28 cellular contexts compared by ENCODE assay signal in the genomic region with DNA sequence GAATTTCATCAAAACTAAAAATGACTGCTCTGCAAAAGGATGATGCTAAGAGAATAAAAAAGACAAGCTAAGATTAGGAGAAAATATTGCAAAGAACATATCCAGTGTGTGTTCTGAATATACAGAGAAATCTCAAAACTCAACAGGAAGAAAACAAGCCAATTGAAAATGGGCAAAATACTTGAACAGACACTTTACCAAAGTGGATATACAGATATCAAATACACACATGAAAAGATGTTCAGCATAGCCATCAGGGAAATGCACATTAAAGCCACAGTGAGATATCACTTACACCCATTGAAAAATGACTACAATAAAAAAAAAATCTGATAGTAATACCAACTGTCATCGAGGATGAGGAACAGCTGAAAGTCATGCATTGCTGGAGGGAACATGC. TPM values are rescaled to one million over a fixed set of nuclear protein-coding genes. Genes with fewer than 3 reads are reported as not detected.
DNase-seq lines count a peak whose midpoint lies in the region; ATAC-seq, FAIRE-seq and TF ChIP-seq lines count a peak whose summit lies in the region.
"Had no signal": no experiment of that assay in that cellular context is flagged by ENCODE, and none has a peak within 500 bp of the region (broad histone marks: within the 10 kb centered on the region; RNA-seq: fewer than 3 reads in every experiment).

No MANE protein-coding gene starts in this region.

- TF ChIP-seq CTCF in natural killer cell (IDR thresholded peaks at IDR 0.05) (no peak), GM12878 (IDR thresholded peaks at IDR 0.05 in 2 of 3, conservative IDR thresholded peaks at IDR 0.05 in 1 of 3; ENCODE audit: control insufficient read depth in 2 of 3, extremely low read depth in 1 of 3, insufficient read depth in 1 of 3, low read depth in 3 of 3, low read length in 3 of 3) (no peak)

- WGBS in GM12878 (ENCODE audit: insufficient coverage, insufficient replicate concordance, low lambda C conversion rate, missing lambda C conversion rate), result 93% methylated on average over 1 of the region's 1 CpG

- POLR2A ChIA-PET in GM12878 (lab: Charles Lee), result interaction anchor here (0.6 kb wide), 2 partner anchors 10 to 653 kb away, joined by 3 to 5 read pairs; no protein-coding TSS in a partner anchor
- POLR2A ChIA-PET in naive thymus-derived CD8-positive, alpha-beta T cell (lab: Charles Lee), result interaction anchor here (0.7 to 2.3 kb wide), 9 partner anchors 10 to 139 kb away, joined by 3 to 10 read pairs (median 6); a partner anchor contains a TSS

- H3K27me3 Mint-ChIP-seq in natural killer cell (ENCODE audit: low read depth in 2 of 2) (no peaks in the 10 kb centered on the region), T-helper 17 cell (no peaks in the 10 kb centered on the region)
- no peaks in the 10 kb centered on the region for H3K27me3 Mint-ChIP-seq in natural killer cell treated with Interleukin-12 subunit alpha and Interleukin-12 subunit beta and Interleukin-15 and Interleukin-18, amount 100 ng/mL, for 72 hours
- no peaks in the 10 kb centered on the region for H3K27me3 Mint-ChIP-seq in naive thymus-derived CD8-positive, alpha-beta T cell
- H3K27me3 Mint-ChIP-seq: CD4-positive, alpha-beta memory T cell; CD4-positive, CD25-positive, alpha-beta regulatory T cell had no signal

- ATAC-seq in natural killer cell (no peak), T-helper 17 cell (no peak), GM12878 (no peak), GM18520 (IDR thresholded peaks at IDR 0.05; ENCODE audit: unreplicated experiment) (no peak)
- no peak for ATAC-seq in natural killer cell treated with Interleukin-12 subunit alpha and Interleukin-12 subunit beta and Interleukin-15 and Interleukin-18, amount 100 ng/mL, for 72 hours
- ATAC-seq in naive thymus-derived CD8-positive, alpha-beta T cell, result no peak

- no peak overlapping the region for H3K9ac ChIP-seq in GM12878 (ENCODE audit: control insufficient read depth, insufficient read depth, low read length)
- H3K9ac ChIP-seq: BLaER1 had no signal

- H2AFZ ChIP-seq in GM12878 (ENCODE audit: control insufficient read depth, low read depth, low read length), result no peak overlapping the region

- intact Hi-C loops in natural killer cell (cut with micrococcal nuclease) (no loop called here), GM12878 (cut with micrococcal nuclease; ENCODE audit: unreplicated experiment) (no loop called here)

- DNase-seq in natural killer cell (no peak), T-helper 17 cell (no peak), GM12878 (ENCODE audit: low read depth, low spot score) (no peak), dermis blood vessel endothelial cell (no peak), superior temporal gyrus (ENCODE audit: extremely low spot score) (no peak)
- DNase-seq in natural killer cell treated with Interleukin-12 subunit alpha and Interleukin-12 subunit beta and Interleukin-15 and Interleukin-18, amount 100 ng/mL, for 72 hours (ENCODE audit: low spot score), result no peak
- no peak for DNase-seq in naive thymus-derived CD8-positive, alpha-beta T cell
- DNase-seq: 8988T; ACHN; BE2C; C1 segment of cervical spinal cord; Caco-2; Calu3; CD4-positive, alpha-beta memory T cell; CD4-positive, CD25-positive, alpha-beta regulatory T cell; DMS79 treated with DMSO at 0.1 percent for 48 hours; GF-D8 had no signal

- no peak overlapping the region for H3K4me3 Mint-ChIP-seq in natural killer cell
- H3K4me3 Mint-ChIP-seq in natural killer cell treated with Interleukin-12 subunit alpha and Interleukin-12 subunit beta and Interleukin-15 and Interleukin-18, amount 100 ng/mL, for 72 hours, result no peak overlapping the region
- H3K4me3 Mint-ChIP-seq in T-helper 17 cell, result no peak overlapping the region
- H3K4me3 Mint-ChIP-seq in naive thymus-derived CD8-positive, alpha-beta T cell, result no peak overlapping the region
- H3K4me3 Mint-ChIP-seq: CD14-positive monocyte had no signal

- H3K4me3 ChIP-seq in GM12878, result no peak overlapping the region
- H3K4me3 ChIP-seq: BLaER1 had no signal

- H3K27me3 ChIP-seq in GM12878 (replicated peaks in 1 of 2; ENCODE audit: control insufficient read depth in 2 of 2, insufficient read depth in 2 of 2, low read length in 1 of 2), result no peaks in the 10 kb centered on the region
- H3K27me3 ChIP-seq: BE2C, BLaER1 had no signal

- SMC1A ChIA-PET in GM12878 (lab: Charles Lee; ENCODE audit: uncharacterized antibody, unreplicated experiment), result interaction anchor here (0.9 kb wide), 1 partner anchor 185 kb away, joined by 3 read pairs; no protein-coding TSS in a partner anchor

- H3K36me3 ChIP-seq in GM12878 (ENCODE audit: control insufficient read depth in 2 of 2, insufficient read depth in 2 of 2, low read length in 1 of 2), result peaks cover 3 to 27% of the 10 kb centered on the region in 2 experiments; a peak in 3 of 4 replicates

- H3K27ac ChIP-seq in GM12878 (ENCODE audit: control insufficient read depth, insufficient read depth), result no peak overlapping the region
- H3K27ac ChIP-seq: BLaER1 had no signal

- H3K27ac Mint-ChIP-seq in natural killer cell (peak overlapping the region; percentile 43 to 72), T-helper 17 cell (peak overlapping the region; percentile 51)
- H3K27ac Mint-ChIP-seq in natural killer cell treated with Interleukin-12 subunit alpha and Interleukin-12 subunit beta and Interleukin-15 and Interleukin-18, amount 100 ng/mL, for 72 hours, result no peak overlapping the region
- H3K27ac Mint-ChIP-seq in naive thymus-derived CD8-positive, alpha-beta T cell, result peak overlapping the region in 7 of 10 donors; percentile 1 to 58 (median 51)

- no peaks in the 10 kb centered on the region for H4K20me1 ChIP-seq in GM12878 (ENCODE audit: control insufficient read depth, insufficient read depth)
- H4K20me1 ChIP-seq: BLaER1 had no signal

- H3K4me2 ChIP-seq in GM12878 (ENCODE audit: control insufficient read depth, insufficient read depth), result no peak overlapping the region
- H3K4me2 ChIP-seq: BLaER1 had no signal

- H3K4me1 Mint-ChIP-seq in natural killer cell, result peaks cover 36 to 57% of the 10 kb centered on the region in 2 donors
- peaks cover 4 to 12% of the 10 kb centered on the region in 2 donors for H3K4me1 Mint-ChIP-seq in natural killer cell treated with Interleukin-12 subunit alpha and Interleukin-12 subunit beta and Interleukin-15 and Interleukin-18, amount 100 ng/mL, for 72 hours (ENCODE audit: low read depth in 2 of 2)
- H3K4me1 Mint-ChIP-seq in T-helper 17 cell, result peaks cover 7% of the 10 kb centered on the region
- peaks cover 26 to 61% (median 43%) of the 10 kb centered on the region in 4 donors for H3K4me1 Mint-ChIP-seq in naive thymus-derived CD8-positive, alpha-beta T cell

- TF ChIP-seq EP300 in GM12878 (IDR thresholded peaks at IDR 0.05; ENCODE audit: borderline replicate concordance in 1 of 2, control insufficient read depth in 1 of 2, low read depth in 2 of 2, low read length in 2 of 2), result no peak

- H3K79me2 ChIP-seq in GM12878 (ENCODE audit: control insufficient read depth, insufficient read depth, low read length), result no peaks in the 10 kb centered on the region

- no peak for TF ChIP-seq RAD21 in GM12878 (IDR thresholded peaks at IDR 0.05; ENCODE audit: insufficient read depth, low read depth, low read length)

- peaks cover 57% of the 10 kb centered on the region for H3K36me3 Mint-ChIP-seq in natural killer cell
- H3K36me3 Mint-ChIP-seq in natural killer cell treated with Interleukin-12 subunit alpha and Interleukin-12 subunit beta and Interleukin-15 and Interleukin-18, amount 100 ng/mL, for 72 hours, result peaks cover 55% of the 10 kb centered on the region
- H3K36me3 Mint-ChIP-seq in T-helper 17 cell (ENCODE audit: low read depth), result peaks cover 13% of the 10 kb centered on the region
- H3K36me3 Mint-ChIP-seq in naive thymus-derived CD8-positive, alpha-beta T cell, result peaks cover 54 to 77% (median 70%) of the 10 kb centered on the region in 3 donors

- TF ChIP-seq POLR2A in GM12878 (IDR thresholded peaks at IDR 0.05; ENCODE audit: low read depth, low read length), result no peak

- no TSS peak for BruUV-seq in GM12878 (replicated peaks; lab: Mats Ljungman, UMichigan)

- no peaks in the 10 kb centered on the region for H3K9me3 ChIP-seq in T-helper 17 cell (ENCODE audit: control insufficient read depth, low read length, poor library complexity, severe bottlenecking)
- peaks cover 1% of the 10 kb centered on the region; the same call in 2 of the 3 replicates for H3K9me3 ChIP-seq in GM12878 (replicated peaks; ENCODE audit: control insufficient read depth, insufficient read depth, low read length)

- CTCF ChIA-PET in GM12878 (lab: Yijun Ruan, JAX), result no interaction called here

- no peaks in the 10 kb centered on the region for H3K4me1 ChIP-seq in GM12878 (ENCODE audit: control insufficient read depth, insufficient read depth, low read length)
- H3K4me1 ChIP-seq: BE2C, Caco-2 had no signal

- in situ Hi-C loops in GM12878 (cut with MboI), result no loop called here

- RAD21 ChIA-PET in GM12878 (lab: Charles Lee; ENCODE audit: unreplicated experiment), result no interaction called here

- H3K9me3 Mint-ChIP-seq in natural killer cell, result peaks cover 3 to 6% of the 10 kb centered on the region in 2 donors
- peaks cover 6% of the 10 kb centered on the region for H3K9me3 Mint-ChIP-seq in natural killer cell treated with Interleukin-12 subunit alpha and Interleukin-12 subunit beta and Interleukin-15 and Interleukin-18, amount 100 ng/mL, for 72 hours
- peaks cover 6 to 37% (median 25%) of the 10 kb centered on the region in 9 donors for H3K9me3 Mint-ChIP-seq in naive thymus-derived CD8-positive, alpha-beta T cell

- FAIRE-seq in GM12878 (lab: Jason Lieb, UNC), result peak; percentile 35
- FAIRE-seq: A204.1, D721Med, G401.6, GM12892, GM18507, GM19239 had no signal

RNA-seq across cellular contexts. Expression of a gene that starts 21.3 kb away (rescaled TPM):
- total RNA-seq in natural killer cell (100 to 1,000 TPM; 122 to 199 (median 170) TPM), T-helper 17 cell (100 to 1,000 TPM in 1 of 2 donors, 10 to 100 TPM in 1; 89.1 to 102 TPM), GM12878 (2014; rRNA removed) (27.8 and 31.7 TPM in 2 replicates), GM12878 (2014; rRNA removed; fragmentation: Illumina TruSeq; extraction: Trizol) (31.1 and 32.6 TPM in 2 replicates), GM12878 (2021) (34.2 and 37.2 TPM in 2 replicates), dermis blood vessel endothelial cell (158 and 202 TPM in 2 replicates)
- 10 to 100 TPM; 64.7 to 92.4 TPM for total RNA-seq in natural killer cell treated with Interleukin-12 subunit alpha and Interleukin-12 subunit beta and Interleukin-15 and Interleukin-18, amount 100 ng/mL, for 72 hours
- 83.7 and 91.1 TPM in 2 replicates for total RNA-seq in GM12878 (2013; cell fraction: nucleolus; rRNA removed)
- polyA plus RNA-seq in GM12878 (2011; ENCODE audit: low read depth), result 38.1 TPM
- polyA plus RNA-seq in GM12878 (2011; rRNA removed) (40.6 and 44.0 TPM in 2 replicates), GM12878 (2014; fragmentation: Illumina TruSeq; extraction: Trizol) (23.5 and 35.2 TPM in 2 replicates), GM12878 (2014; fragmentation: Nextera tagmentation; extraction: Ambion mirVana) (10 to 100 TPM; 16.1 to 24.1 TPM), GM12878 (2014; rRNA removed) (36.4 and 40.4 TPM in 2 replicates), GM12878 (2016; fragmentation: Nextera tagmentation; extraction: Ambion mirVana) (10 to 100 TPM; 47.3 to 48.6 TPM)
- 51.5 and 58.0 TPM in 2 replicates for polyA plus RNA-seq in GM12878 (2011; cell fraction: cytosol; rRNA removed)
- 78.9 and 89.1 TPM in 2 replicates for polyA plus RNA-seq in GM12878 (2011; cell fraction: nucleus; rRNA removed)
- 45.0 and 48.0 TPM in 2 replicates for polyA plus RNA-seq in GM12878 (2012)
- polyA minus RNA-seq in GM12878 (2011; rRNA and poly(A)+ RNA removed), result 37.5 and 44.9 TPM in 2 replicates
- 7.9 and 9.2 TPM in 2 replicates for polyA minus RNA-seq in GM12878 (2011; cell fraction: cytosol; rRNA and poly(A)+ RNA removed)
- 17.4 and 27.7 TPM in 2 replicates for polyA minus RNA-seq in GM12878 (2011; cell fraction: nucleus; rRNA and poly(A)+ RNA removed)
- total RNA-seq in naive thymus-derived CD8-positive, alpha-beta T cell, result 100 to 1,000 TPM; 369 to 376 TPM
- polyA plus RNA-seq in naive thymus-derived CD8-positive, alpha-beta T cell, result 100 to 1,000 TPM; 358 to 485 (median 396) TPM

RNA-seq across cellular contexts. Expression of a gene that starts 51.9 kb away (rescaled TPM):
- 10 to 100 TPM in 1 of 3 donors, 1 to 10 TPM in 1, not detected in 1; 4.0 to 58.9 TPM for total RNA-seq in natural killer cell
- total RNA-seq in natural killer cell treated with Interleukin-12 subunit alpha and Interleukin-12 subunit beta and Interleukin-15 and Interleukin-18, amount 100 ng/mL, for 72 hours, result not detected
- total RNA-seq in T-helper 17 cell, result not detected
- not detected in 2 replicates for total RNA-seq in GM12878 (2013; cell fraction: nucleolus; rRNA removed)
- total RNA-seq in GM12878 (2014; rRNA removed), result not detected in 2 replicates
- total RNA-seq in GM12878 (2014; rRNA removed; fragmentation: Illumina TruSeq; extraction: Trizol), result 0.22 TPM in 1 of 2 replicates, not detected in the other
- not detected in 2 replicates for total RNA-seq in GM12878 (2021)
- not detected for polyA plus RNA-seq in GM12878 (2011; ENCODE audit: low read depth)
- not detected in 2 replicates for polyA plus RNA-seq in GM12878 (2011; rRNA removed)
- polyA plus RNA-seq in GM12878 (2011; cell fraction: cytosol; rRNA removed), result not detected in 2 replicates
- polyA plus RNA-seq in GM12878 (2011; cell fraction: nucleus; rRNA removed), result not detected in 2 replicates
- not detected in 2 replicates for polyA plus RNA-seq in GM12878 (2012)
- not detected in 2 replicates for polyA plus RNA-seq in GM12878 (2014; fragmentation: Illumina TruSeq; extraction: Trizol)
- under 1 TPM in 1 of 2 experiments, not detected in 1; 0.11 TPM for polyA plus RNA-seq in GM12878 (2014; fragmentation: Nextera tagmentation; extraction: Ambion mirVana)
- not detected in 2 replicates for polyA plus RNA-seq in GM12878 (2014; rRNA removed)
- not detected for polyA plus RNA-seq in GM12878 (2016; fragmentation: Nextera tagmentation; extraction: Ambion mirVana)
- not detected in 2 replicates for polyA minus RNA-seq in GM12878 (2011; rRNA and poly(A)+ RNA removed)
- polyA minus RNA-seq in GM12878 (2011; cell fraction: cytosol; rRNA and poly(A)+ RNA removed), result not detected in 2 replicates
- not detected in 2 replicates for polyA minus RNA-seq in GM12878 (2011; cell fraction: nucleus; rRNA and poly(A)+ RNA removed)
- 10 to 100 TPM; 73.4 to 73.5 TPM for total RNA-seq in naive thymus-derived CD8-positive, alpha-beta T cell
- 100 to 1,000 TPM in 2 of 3 donors, 10 to 100 TPM in 1; 92.4 to 271 (median 227) TPM for polyA plus RNA-seq in naive thymus-derived CD8-positive, alpha-beta T cell
- total RNA-seq in dermis blood vessel endothelial cell, result not detected in 2 replicates
- total RNA-seq: A673; Caco-2; Calu3; CD4-positive, alpha-beta memory T cell; CD4-positive, CD25-positive, alpha-beta regulatory T cell had no signal
- polyA plus RNA-seq: AG04450 had no signal

Comparison
In these comparisons a context has a peak if more than half of its experiments do, and no peak if none do; other contexts are left out.
1. H3K27ac Mint-ChIP-seq: peak in natural killer cell (2 of 2), T-helper 17 cell (single experiment) and naive thymus-derived CD8-positive, alpha-beta T cell (7 of 10); none in natural killer cell treated with Interleukin-12 subunit alpha and Interleukin-12 subunit beta and Interleukin-15 and Interleukin-18, amount 100 ng/mL, for 72 hours (0 of 2).